ENCODE assay signal across 13 cellular contexts in genomic region chr11:17722000-17722643, GRCh38. TPM values are rescaled to one million over a fixed set of nuclear protein-coding genes. Genes with fewer than 3 reads are reported as not detected.
DNase-seq lines count a peak whose midpoint lies in the region; ATAC-seq and TF ChIP-seq lines count a peak whose summit lies in the region.
"Had no signal": no experiment of that assay in that cellular context is flagged by ENCODE, and none has a peak within 500 bp of the region (broad histone marks: within the 10 kb centered on the region; RNA-seq: fewer than 3 reads in every experiment).

No MANE protein-coding gene starts in this region.

- no peaks in the 10 kb centered on the region for H3K4me1 Mint-ChIP-seq in Caco-2 (ENCODE audit: low read depth, unreplicated experiment)
- H3K4me1 Mint-ChIP-seq: activated CD4-positive, alpha-beta T cell treated with anti-CD3 and anti-CD28 coated beads, Interleukin-2, amount 10 ng/mL, durations not matched to agents 24 days and 14 days; natural killer cell had no signal

- H3K4me1 ChIP-seq in PC-3 (ENCODE audit: insufficient read depth, low read length) (no peaks in the 10 kb centered on the region), skeletal muscle tissue (ENCODE audit: control insufficient read depth in 3 of 3, insufficient read depth in 3 of 3, low read length in 3 of 3) (peaks cover 20 to 44% (median 32%) of the 10 kb centered on the region in 3 donors), Caco-2 (no peaks in the 10 kb centered on the region)

- H3K36me3 ChIP-seq in PC-3 (ENCODE audit: low read depth, low read length) (no peaks in the 10 kb centered on the region), skeletal muscle tissue (ENCODE audit: control insufficient read depth in 3 of 3, insufficient read depth in 3 of 3, low read length in 3 of 3) (peaks cover 6 to 23% (median 6%) of the 10 kb centered on the region in 3 donors), Caco-2 (ENCODE audit: control insufficient read depth, insufficient read depth, low read length) (no peaks in the 10 kb centered on the region)

- POLR2A ChIA-PET in PC-3 (lab: Charles Lee; ENCODE audit: unreplicated experiment) (no interaction called here), Caco-2 (lab: Charles Lee) (no interaction called here)

- no peaks in the 10 kb centered on the region for H3K79me2 ChIP-seq in PC-3 (ENCODE audit: low read length)

- intact Hi-C loops in PC-3 (cut with micrococcal nuclease), result loop anchor here (2.0 kb wide), 1 partner anchor 123 kb away; no protein-coding TSS in a partner anchor
- intact Hi-C loops in Caco-2 (cut with micrococcal nuclease; ENCODE audit: unreplicated experiment), result no loop called here

- CTCF ChIA-PET in PC-3 (lab: Charles Lee), result no interaction called here
- CTCF ChIA-PET in Caco-2 (lab: Charles Lee), result interaction anchor here (0.6 kb wide), 1 partner anchor 10 kb away, joined by 3 read pairs; no protein-coding TSS in a partner anchor

- H3K27ac Mint-ChIP-seq in Caco-2 (ENCODE audit: unreplicated experiment), result no peak overlapping the region
- H3K27ac Mint-ChIP-seq: activated CD4-positive, alpha-beta T cell treated with anti-CD3 and anti-CD28 coated beads, Interleukin-2, amount 10 ng/mL, durations not matched to agents 24 days and 14 days; CD8-positive, alpha-beta T cell; natural killer cell; stimulated activated naive CD8-positive, alpha-beta T cell treated with anti-CD3 and anti-CD28 coated beads, Interleukin-15, Interleukin-2, amounts not matched to agents 100 ng/mL and 50 ng/mL, for 24 hours had no signal

- H3K27ac ChIP-seq in PC-3 (ENCODE audit: low read length) (no peak overlapping the region), skeletal muscle tissue (ENCODE audit: low read depth, low read length) (peak overlapping the region; percentile 93)

- H3K4me3 ChIP-seq in PC-3 (ENCODE audit: low read length) (no peak overlapping the region), foreskin fibroblast (ENCODE audit: low read depth in 1 of 2, low read length in 2 of 2) (no peak overlapping the region), skeletal muscle tissue (ENCODE audit: low read length in 3 of 3) (peak overlapping the region; percentile 78 to 94 (median 81)), Caco-2 (ENCODE audit: low read depth, low read length) (no peak overlapping the region)

- H3K9ac ChIP-seq in PC-3 (ENCODE audit: low read length) (no peak overlapping the region), skeletal muscle tissue (ENCODE audit: low read depth in 1 of 3, low read length in 3 of 3) (peak overlapping the region; percentile 91 to 98 (median 91))

- H3K9me3 ChIP-seq in PC-3 (ENCODE audit: low read length) (no peaks in the 10 kb centered on the region), skeletal muscle tissue (ENCODE audit: control insufficient read depth in 3 of 3, low read length in 3 of 3) (no peaks in the 10 kb centered on the region), Caco-2 (no peaks in the 10 kb centered on the region)

- TF ChIP-seq CTCF in PC-3 (conservative IDR thresholded peaks at IDR 0.05; ENCODE audit: low read depth, low read length), result peak; percentile 61
- peak; percentile 38 for TF ChIP-seq CTCF in foreskin fibroblast (IDR thresholded peaks at IDR 0.05; ENCODE audit: low read depth, low read length)
- TF ChIP-seq CTCF in Caco-2 (IDR thresholded peaks at IDR 0.05; ENCODE audit: insufficient read depth in 1 of 2, low read depth in 1 of 2, low read length in 1 of 2, severe bottlenecking in 1 of 2, unreplicated experiment in 1 of 2), result peak in 1 of 2 experiments; percentile 14

- H3F3A ChIP-seq in PC-3 (ENCODE audit: low read length, unreplicated experiment), result no peaks in the 10 kb centered on the region

- no peaks in the 10 kb centered on the region for H3K9me2 ChIP-seq in PC-3 (replicated peaks; ENCODE audit: low read length)

- H3K27me3 ChIP-seq in PC-3 (ENCODE audit: low read length) (peaks cover 49% of the 10 kb centered on the region), skeletal muscle tissue (ENCODE audit: control insufficient read depth in 3 of 3, insufficient read depth in 3 of 3, low read length in 3 of 3) (peaks cover 8 to 26% (median 16%) of the 10 kb centered on the region in 3 donors), Caco-2 (replicated peaks; ENCODE audit: control insufficient read depth, insufficient read depth, low read length) (no peaks in the 10 kb centered on the region; the same call in none of the 2 replicates)

- no peak overlapping the region for H2AFZ ChIP-seq in PC-3 (ENCODE audit: low read length)

- H4K20me1 ChIP-seq in PC-3 (ENCODE audit: low read length), result no peaks in the 10 kb centered on the region

- peak; percentile 63 for ATAC-seq in PC-3
- ATAC-seq: CD8-positive, alpha-beta T cell; natural killer cell had no signal

- H3K4me3 Mint-ChIP-seq in Caco-2 (ENCODE audit: unreplicated experiment), result no peak overlapping the region
- H3K4me3 Mint-ChIP-seq: activated CD4-positive, alpha-beta T cell treated with anti-CD3 and anti-CD28 coated beads, Interleukin-2, amount 10 ng/mL, durations not matched to agents 24 days and 14 days; CD8-positive, alpha-beta T cell; natural killer cell; stimulated activated naive CD8-positive, alpha-beta T cell treated with anti-CD3 and anti-CD28 coated beads, Interleukin-15, Interleukin-2, amounts not matched to agents 100 ng/mL and 50 ng/mL, for 24 hours had no signal

- peaks cover 11% of the 10 kb centered on the region for H3K27me3 Mint-ChIP-seq in Caco-2 (ENCODE audit: insufficient read depth, unreplicated experiment)

- peak; percentile 22 for DNase-seq in SIG-M5 treated with dmso at 0.1 percent for 504 hours (lab: John Stamatoyannopoulos, UW; ENCODE audit: unreplicated experiment)
- no peak for DNase-seq in SIG-M5 (lab: John Stamatoyannopoulos, UW)
- peak; percentile 60 for DNase-seq in PC-3
- peak in 1 of 2 donors; percentile 61 for DNase-seq in foreskin fibroblast
- no peak for DNase-seq in dedifferentiated amniotic fluid mesenchymal stem cell (ENCODE audit: extremely low spot score)
- no peak for DNase-seq in Caco-2
- DNase-seq in kidney glomerular epithelial cell (lab: John Stamatoyannopoulos, UW), result no peak
- DNase-seq: activated CD4-positive, alpha-beta T cell treated with anti-CD3 and anti-CD28 coated beads, Interleukin-2, amount 10 ng/mL, durations not matched to agents 24 days and 14 days; CD8-positive, alpha-beta T cell; natural killer cell had no signal

- H3K9me3 Mint-ChIP-seq in Caco-2 (ENCODE audit: unreplicated experiment), result no peaks in the 10 kb centered on the region
- H3K9me3 Mint-ChIP-seq: activated CD4-positive, alpha-beta T cell treated with anti-CD3 and anti-CD28 coated beads, Interleukin-2, amount 10 ng/mL, durations not matched to agents 24 days and 14 days; CD8-positive, alpha-beta T cell; natural killer cell; stimulated activated naive CD8-positive, alpha-beta T cell treated with anti-CD3 and anti-CD28 coated beads, Interleukin-15, Interleukin-2, amounts not matched to agents 100 ng/mL and 50 ng/mL, for 24 hours had no signal

- H3K4me2 ChIP-seq in PC-3 (ENCODE audit: low read length), result 0 out of 2 replicates have a peak overlapping the region, but pooled peaks have one; percentile 7

- BruUV-seq in PC-3 (replicated peaks; lab: Mats Ljungman, UMichigan), result no TSS peak
- BruUV-seq in Caco-2 (replicated peaks; lab: Mats Ljungman, UMichigan), result no TSS peak

- H3K36me3 Mint-ChIP-seq in Caco-2 (ENCODE audit: insufficient read depth, unreplicated experiment), result no peaks in the 10 kb centered on the region
- H3K36me3 Mint-ChIP-seq: CD8-positive, alpha-beta T cell; natural killer cell had no signal

RNA-seq across cellular contexts. Expression of gene MYOD1, which starts 2.8 kb away (rescaled TPM):
- total RNA-seq in PC-3 (2014; rRNA removed) (not detected in 2 replicates), skeletal muscle tissue (22.4 TPM), Caco-2 (2022) (not detected in 2 replicates)
- total RNA-seq: activated CD4-positive, alpha-beta T cell treated with anti-CD3 and anti-CD28 coated beads, Interleukin-2, amount 10 ng/mL, durations not matched to agents 24 days and 14 days; CD8-positive, alpha-beta T cell; dermis microvascular lymphatic vessel endothelial cell; natural killer cell had no signal

RNA-seq across cellular contexts. Expression of gene KCNC1, which starts 12.5 kb away (rescaled TPM):
- not detected in 2 replicates for total RNA-seq in PC-3 (2014; rRNA removed)
- total RNA-seq in skeletal muscle tissue, result under 0.01 TPM
- 0.07 TPM in 2 replicates for total RNA-seq in Caco-2 (2022)
- total RNA-seq: activated CD4-positive, alpha-beta T cell treated with anti-CD3 and anti-CD28 coated beads, Interleukin-2, amount 10 ng/mL, durations not matched to agents 24 days and 14 days; CD8-positive, alpha-beta T cell; dermis microvascular lymphatic vessel endothelial cell; natural killer cell had no signal

Comparison
In these comparisons a context has a peak if more than half of its experiments do, and no peak if none do; other contexts are left out.
1. DNase-seq: peak in SIG-M5 treated with dmso at 0.1 percent for 504 hours (single experiment) and PC-3 (single experiment); none in SIG-M5 (single experiment), dedifferentiated amniotic fluid mesenchymal stem cell (single experiment), Caco-2 (0 of 2) and kidney glomerular epithelial cell (single experiment).
2. H3K4me3 ChIP-seq: peak in skeletal muscle tissue (3 of 3); none in PC-3 (single experiment), foreskin fibroblast (0 of 2) and Caco-2 (single experiment).
3. RNA of gene MYOD1, which starts 2.8 kb away (total RNA-seq): 22.4 TPM in skeletal muscle tissue (single experiment); not detected in PC-3 and not detected in Caco-2; every median in the first group is over 10 times any median in the second.